ENCODE assay signal across 2 cellular contexts in the genomic region with DNA sequence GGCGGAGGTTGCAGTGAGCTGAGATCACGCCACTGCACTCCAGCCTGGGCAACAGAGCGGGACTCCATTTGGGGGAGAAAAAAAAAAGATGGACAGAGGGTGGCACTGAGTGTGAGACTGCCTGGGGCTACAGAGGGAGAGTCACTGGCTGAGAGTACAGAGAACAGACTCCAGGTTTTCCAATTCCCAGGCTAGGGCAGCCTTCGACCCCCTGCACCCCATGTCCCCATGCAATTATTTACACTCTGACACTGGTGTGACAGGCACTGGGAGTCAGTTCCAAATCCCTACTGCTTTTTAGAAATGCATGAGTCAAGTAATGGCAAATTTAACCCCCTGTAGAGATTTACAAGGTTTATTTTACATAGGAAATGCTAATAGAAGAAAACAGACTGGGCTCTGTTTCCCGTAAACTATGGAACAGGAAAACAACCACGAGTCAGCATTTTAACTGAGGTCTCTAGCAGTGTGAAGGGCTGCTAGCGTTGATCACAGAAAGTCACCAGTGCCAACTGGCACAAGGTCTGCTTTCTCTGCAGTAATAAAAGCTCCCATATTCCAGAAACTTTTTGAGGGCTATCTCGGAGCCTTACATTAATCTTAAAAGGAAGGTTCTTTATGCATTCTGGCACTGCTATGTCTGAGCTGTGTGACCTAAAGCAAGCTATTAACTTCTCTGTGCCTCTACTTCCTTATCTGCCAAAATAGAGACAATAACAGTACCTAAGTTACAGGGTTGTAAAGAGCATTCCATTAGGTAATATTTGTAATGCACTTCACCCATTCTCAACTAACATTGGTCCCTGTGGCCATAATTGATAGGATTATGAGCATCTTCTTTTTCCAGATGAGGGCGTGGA.
A peak's percentile ranks its signal among the peaks of the same experiment; 100 is the strongest.
TF ChIP-seq lines count a peak whose summit lies in the region.

No MANE protein-coding gene starts in this region.

TF ChIP-seq in IMR-90, 13 proteins besides CTCF, POLR2A, EP300 and RAD21:
- TF ChIP-seq RFX5 (IDR thresholded peaks at IDR 0.05; ENCODE audit: low read depth, low read length), result no peak
- no peak for TF ChIP-seq CEBPB (IDR thresholded peaks at IDR 0.05; ENCODE audit: low read depth, low read length)
- no peak for TF ChIP-seq RCOR1 (IDR thresholded peaks at IDR 0.05; ENCODE audit: insufficient replicate concordance, low read length)
- TF ChIP-seq MAFK (IDR thresholded peaks at IDR 0.05; ENCODE audit: low read depth, low read length), result peak; percentile 75

TF ChIP-seq in K562, 482 proteins besides CTCF, POLR2A, EP300 and RAD21:
- TF ChIP-seq C11orf30 (IDR thresholded peaks at IDR 0.05; ENCODE audit: low read depth) (peak; percentile 52; the same call in 1 of the 2 replicates), MBD2 (IDR thresholded peaks at IDR 0.05; ENCODE audit: borderline replicate concordance, low read depth) (no peak), ZNF212 (CRISPR knock-in tag; IDR thresholded peaks at IDR 0.05) (no peak), TCF7L2 (IDR thresholded peaks at IDR 0.05; ENCODE audit: low read depth, low read length) (no peak), PHTF2 (CRISPR knock-in tag; IDR thresholded peaks at IDR 0.05) (no peak), HMG20B (CRISPR knock-in tag; IDR thresholded peaks at IDR 0.05) (no peak), ZNF316 (IDR thresholded peaks at IDR 0.05) (peak; percentile 68), TEAD4 (IDR thresholded peaks at IDR 0.05; ENCODE audit: low read length) (no peak), TEAD4 (CRISPR knock-in tag; IDR thresholded peaks at IDR 0.05; ENCODE audit: borderline replicate concordance) (no peak), HDAC2 (IDR thresholded peaks at IDR 0.05) (no peak), BACH1 (tag; IDR thresholded peaks at IDR 0.05) (no peak), TOE1 (IDR thresholded peaks at IDR 0.05; ENCODE audit: borderline replicate concordance) (no peak), TOE1 (CRISPR knock-in tag; IDR thresholded peaks at IDR 0.05; ENCODE audit: borderline replicate concordance, low read depth) (no peak), CHD1 (IDR thresholded peaks at IDR 0.05; ENCODE audit: low read length) (no peak), SREBF1 (IDR thresholded peaks at IDR 0.05; ENCODE audit: borderline replicate concordance, low read depth, low read length) (no peak), ZNF76 (CRISPR knock-in tag; IDR thresholded peaks at IDR 0.05; ENCODE audit: borderline replicate concordance) (no peak), ZFP36 (IDR thresholded peaks at IDR 0.05; ENCODE audit: low read depth, low read length, partially characterized antibody) (peak; percentile 51), FOSL1 (tag; conservative IDR thresholded peaks at IDR 0.05) (no peak), ZNF561 (CRISPR knock-in tag; conservative IDR thresholded peaks at IDR 0.05) (no peak), MAFF (IDR thresholded peaks at IDR 0.05; ENCODE audit: low read length) (peak; percentile 59; the same call in 1 of the 2 replicates), HNRNPK (IDR thresholded peaks at IDR 0.05; ENCODE audit: low read depth, low read length, poor library complexity, severe bottlenecking) (no peak), L3MBTL2 (IDR thresholded peaks at IDR 0.05) (no peak), RBM25 (IDR thresholded peaks at IDR 0.05; ENCODE audit: low read depth, low read length, severe bottlenecking) (peak; percentile 76), TGIF2 (CRISPR knock-in tag; IDR thresholded peaks at IDR 0.05) (no peak)
- TF ChIP-seq, protein P1, sequence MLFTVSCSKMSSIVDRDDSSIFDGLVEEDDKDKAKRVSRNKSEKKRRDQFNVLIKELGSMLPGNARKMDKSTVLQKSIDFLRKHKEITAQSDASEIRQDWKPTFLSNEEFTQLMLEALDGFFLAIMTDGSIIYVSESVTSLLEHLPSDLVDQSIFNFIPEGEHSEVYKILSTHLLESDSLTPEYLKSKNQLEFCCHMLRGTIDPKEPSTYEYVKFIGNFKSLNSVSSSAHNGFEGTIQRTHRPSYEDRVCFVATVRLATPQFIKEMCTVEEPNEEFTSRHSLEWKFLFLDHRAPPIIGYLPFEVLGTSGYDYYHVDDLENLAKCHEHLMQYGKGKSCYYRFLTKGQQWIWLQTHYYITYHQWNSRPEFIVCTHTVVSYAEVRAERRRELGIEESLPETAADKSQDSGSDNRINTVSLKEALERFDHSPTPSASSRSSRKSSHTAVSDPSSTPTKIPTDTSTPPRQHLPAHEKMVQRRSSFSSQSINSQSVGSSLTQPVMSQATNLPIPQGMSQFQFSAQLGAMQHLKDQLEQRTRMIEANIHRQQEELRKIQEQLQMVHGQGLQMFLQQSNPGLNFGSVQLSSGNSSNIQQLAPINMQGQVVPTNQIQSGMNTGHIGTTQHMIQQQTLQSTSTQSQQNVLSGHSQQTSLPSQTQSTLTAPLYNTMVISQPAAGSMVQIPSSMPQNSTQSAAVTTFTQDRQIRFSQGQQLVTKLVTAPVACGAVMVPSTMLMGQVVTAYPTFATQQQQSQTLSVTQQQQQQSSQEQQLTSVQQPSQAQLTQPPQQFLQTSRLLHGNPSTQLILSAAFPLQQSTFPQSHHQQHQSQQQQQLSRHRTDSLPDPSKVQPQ (CRISPR knock-in tag; IDR thresholded peaks at IDR 0.05; ENCODE audit: borderline replicate concordance), result no peak
- TF ChIP-seq, protein P2, sequence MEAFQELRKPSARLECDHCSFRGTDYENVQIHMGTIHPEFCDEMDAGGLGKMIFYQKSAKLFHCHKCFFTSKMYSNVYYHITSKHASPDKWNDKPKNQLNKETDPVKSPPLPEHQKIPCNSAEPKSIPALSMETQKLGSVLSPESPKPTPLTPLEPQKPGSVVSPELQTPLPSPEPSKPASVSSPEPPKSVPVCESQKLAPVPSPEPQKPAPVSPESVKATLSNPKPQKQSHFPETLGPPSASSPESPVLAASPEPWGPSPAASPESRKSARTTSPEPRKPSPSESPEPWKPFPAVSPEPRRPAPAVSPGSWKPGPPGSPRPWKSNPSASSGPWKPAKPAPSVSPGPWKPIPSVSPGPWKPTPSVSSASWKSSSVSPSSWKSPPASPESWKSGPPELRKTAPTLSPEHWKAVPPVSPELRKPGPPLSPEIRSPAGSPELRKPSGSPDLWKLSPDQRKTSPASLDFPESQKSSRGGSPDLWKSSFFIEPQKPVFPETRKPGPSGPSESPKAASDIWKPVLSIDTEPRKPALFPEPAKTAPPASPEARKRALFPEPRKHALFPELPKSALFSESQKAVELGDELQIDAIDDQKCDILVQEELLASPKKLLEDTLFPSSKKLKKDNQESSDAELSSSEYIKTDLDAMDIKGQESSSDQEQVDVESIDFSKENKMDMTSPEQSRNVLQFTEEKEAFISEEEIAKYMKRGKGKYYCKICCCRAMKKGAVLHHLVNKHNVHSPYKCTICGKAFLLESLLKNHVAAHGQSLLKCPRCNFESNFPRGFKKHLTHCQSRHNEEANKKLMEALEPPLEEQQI (IDR thresholded peaks at IDR 0.05), result no peak
